1 cellular context compared by ENCODE assay signal in genomic region chr18:79678665-79679551, GRCh38.
TF ChIP-seq lines count a peak whose summit lies in the region.

No MANE protein-coding gene starts in this region.

TF ChIP-seq in H1, 55 proteins besides CTCF, POLR2A, EP300 and RAD21 (continued from another document):
- TF ChIP-seq CHD7 (IDR thresholded peaks at IDR 0.05; ENCODE audit: insufficient replicate concordance, low read length) (no peak), EZH2 (IDR thresholded peaks at IDR 0.05; ENCODE audit: low read depth, low read length, severe bottlenecking) (no peak), SUZ12 (IDR thresholded peaks at IDR 0.05; ENCODE audit: low read length) (no peak), EGR1 (IDR thresholded peaks at IDR 0.05; ENCODE audit: borderline replicate concordance, low read depth, low read length) (peak; percentile 87), NRF1 (IDR thresholded peaks at IDR 0.05; ENCODE audit: low read depth, low read length) (no peak; the same call in 1 of the 2 replicates), KDM5A (IDR thresholded peaks at IDR 0.05; ENCODE audit: low read length) (no peak), TAF7 (optimal IDR thresholded peaks at IDR 0.05; ENCODE audit: borderline replicate concordance, low read depth, low read length) (peak; percentile 42), TCF12 (IDR thresholded peaks at IDR 0.05; ENCODE audit: low read depth, low read length) (no peak), TBP (IDR thresholded peaks at IDR 0.05; ENCODE audit: low read depth, low read length) (peak; percentile 74; the same call in 1 of the 2 replicates), RBBP5 (IDR thresholded peaks at IDR 0.05; ENCODE audit: borderline replicate concordance, low read depth, low read length) (no peak), JUND (IDR thresholded peaks at IDR 0.05; ENCODE audit: low read length) (no peak), SRF (IDR thresholded peaks at IDR 0.05; ENCODE audit: low read depth, low read length) (no peak), NANOG (IDR thresholded peaks at IDR 0.05; ENCODE audit: insufficient read depth, low read depth, low read length, poor library complexity, severe bottlenecking) (peak; percentile 4), POU5F1 (IDR thresholded peaks at IDR 0.05; ENCODE audit: low read depth, low read length) (no peak), GABPA (IDR thresholded peaks at IDR 0.05; ENCODE audit: borderline replicate concordance, insufficient read depth, low read length) (no peak), GTF2F1 (IDR thresholded peaks at IDR 0.05; ENCODE audit: borderline replicate concordance, low read depth, low read length) (no peak; the same call in 1 of the 2 replicates), BCL11A (IDR thresholded peaks at IDR 0.05; ENCODE audit: low read depth in 2 of 2, low read length in 2 of 2) (no peak), CBX8 (IDR thresholded peaks at IDR 0.05; ENCODE audit: borderline replicate concordance, low read depth, low read length) (no peak), SIX5 (IDR thresholded peaks at IDR 0.05; ENCODE audit: low read depth, low read length) (peak; percentile 92), SIRT6 (IDR thresholded peaks at IDR 0.05; ENCODE audit: low read length) (no peak), SIN3A (conservative IDR thresholded peaks at IDR 0.05 in 1 of 2, IDR thresholded peaks at IDR 0.05 in 1 of 2; ENCODE audit: low read depth in 1 of 2, low read length in 2 of 2) (peak in 1 of 2 experiments; percentile 77; a peak in 1 of 4 replicates), SAP30 (IDR thresholded peaks at IDR 0.05; ENCODE audit: insufficient read depth, insufficient replicate concordance, low read length) (no peak), ATF3 (IDR thresholded peaks at IDR 0.05; ENCODE audit: insufficient read depth, low read depth, low read length) (no peak), ASH2L (IDR thresholded peaks at IDR 0.05; ENCODE audit: low read length) (no peak), FOSL1 (IDR thresholded peaks at IDR 0.05; ENCODE audit: insufficient read depth, low read depth, low read length) (no peak), CBX5 (IDR thresholded peaks at IDR 0.05; ENCODE audit: low read depth, low read length) (no peak), CTBP2 (IDR thresholded peaks at IDR 0.05; ENCODE audit: borderline replicate concordance, insufficient read depth, insufficient read length, low read length) (no peak), RFX5 (IDR thresholded peaks at IDR 0.05; ENCODE audit: borderline replicate concordance, low read depth, low read length) (no peak), BACH1 (IDR thresholded peaks at IDR 0.05; ENCODE audit: low read length) (no peak), JUN (IDR thresholded peaks at IDR 0.05; ENCODE audit: low read depth, low read length) (no peak), ZNF274 (IDR thresholded peaks at IDR 0.05; ENCODE audit: borderline replicate concordance, extremely low read depth, low read length) (no peak), CHD1 (IDR thresholded peaks at IDR 0.05; ENCODE audit: low read depth, low read length) (no peak), RXRA (IDR thresholded peaks at IDR 0.05; ENCODE audit: insufficient read depth, low read depth, low read length) (no peak), TEAD4 (IDR thresholded peaks at IDR 0.05; ENCODE audit: low read depth, low read length) (0 out of 2 replicates have a peak, but pooled peaks have one; percentile 57), TAF1 (IDR thresholded peaks at IDR 0.05; ENCODE audit: low read depth, low read length) (peak; percentile 67), BRCA1 (IDR thresholded peaks at IDR 0.05; ENCODE audit: low read depth, low read length) (no peak), HDAC6 (IDR thresholded peaks at IDR 0.05; ENCODE audit: low read depth, low read length) (no peak), PHF8 (conservative IDR thresholded peaks at IDR 0.05; ENCODE audit: low read depth, low read length) (peak; percentile 65), MAFK (IDR thresholded peaks at IDR 0.05; ENCODE audit: low read depth, low read length) (no peak), SP1 (IDR thresholded peaks at IDR 0.05; ENCODE audit: low read depth, low read length) (peak; percentile 23; the same call in 1 of the 2 replicates), ATF2 (IDR thresholded peaks at IDR 0.05; ENCODE audit: low read length) (0 out of 2 replicates have a peak, but pooled peaks have one; percentile 24), HDAC2 (IDR thresholded peaks at IDR 0.05; ENCODE audit: borderline replicate concordance in 1 of 2, low read depth in 2 of 2, low read length in 2 of 2) (peak; percentile 61 to 70; a peak in 1 of 4 replicates), CHD2 (IDR thresholded peaks at IDR 0.05; ENCODE audit: low read length) (peak; percentile 71; the same call in 1 of the 2 replicates), SP2 (IDR thresholded peaks at IDR 0.05; ENCODE audit: low read length) (no peak), KDM1A (IDR thresholded peaks at IDR 0.05; ENCODE audit: borderline replicate concordance, low read length) (peak; percentile 75; the same call in 1 of the 2 replicates), YY1 (IDR thresholded peaks at IDR 0.05; ENCODE audit: low read depth, low read length) (peak; percentile 70; the same call in 1 of the 2 replicates)
- TF ChIP-seq, protein P1, sequence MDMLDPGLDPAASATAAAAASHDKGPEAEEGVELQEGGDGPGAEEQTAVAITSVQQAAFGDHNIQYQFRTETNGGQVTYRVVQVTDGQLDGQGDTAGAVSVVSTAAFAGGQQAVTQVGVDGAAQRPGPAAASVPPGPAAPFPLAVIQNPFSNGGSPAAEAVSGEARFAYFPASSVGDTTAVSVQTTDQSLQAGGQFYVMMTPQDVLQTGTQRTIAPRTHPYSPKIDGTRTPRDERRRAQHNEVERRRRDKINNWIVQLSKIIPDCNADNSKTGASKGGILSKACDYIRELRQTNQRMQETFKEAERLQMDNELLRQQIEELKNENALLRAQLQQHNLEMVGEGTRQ (IDR thresholded peaks at IDR 0.05; ENCODE audit: low read length), result peak; percentile 51
- TF ChIP-seq, protein P2, sequence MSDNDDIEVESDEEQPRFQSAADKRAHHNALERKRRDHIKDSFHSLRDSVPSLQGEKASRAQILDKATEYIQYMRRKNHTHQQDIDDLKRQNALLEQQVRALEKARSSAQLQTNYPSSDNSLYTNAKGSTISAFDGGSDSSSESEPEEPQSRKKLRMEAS (IDR thresholded peaks at IDR 0.05), result peak; percentile 95
